Comparison of ENCODE assay signal across 1 cellular context in the genomic region with DNA sequence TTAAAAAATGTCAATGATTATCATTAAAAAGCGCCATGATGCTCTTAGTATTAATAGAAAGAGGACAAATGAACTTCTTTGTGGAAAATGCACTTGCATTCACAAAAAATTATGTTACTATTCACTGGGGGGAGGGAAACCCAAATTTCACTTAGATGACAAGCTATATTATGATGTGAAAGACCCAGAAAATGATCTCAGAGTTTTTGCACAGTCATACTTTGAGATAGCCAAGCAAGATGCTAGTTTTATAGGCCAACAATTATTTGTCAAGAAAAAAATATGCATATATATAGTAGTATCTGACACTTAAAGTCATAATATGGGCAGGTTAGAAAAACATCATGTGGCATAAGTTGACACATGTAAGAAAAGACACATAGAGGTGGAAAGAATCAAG.
TF ChIP-seq lines count a peak whose summit lies in the region.

No MANE protein-coding gene starts in this region.

TF ChIP-seq in HepG2, 621 proteins besides CTCF, POLR2A, EP300 and RAD21 (continued from another document):
- peak; percentile 75 for TF ChIP-seq NFE2L2 (IDR thresholded peaks at IDR 0.05; ENCODE audit: low read length)
